ENCODE assay signal across 6 cellular contexts in the genomic region with DNA sequence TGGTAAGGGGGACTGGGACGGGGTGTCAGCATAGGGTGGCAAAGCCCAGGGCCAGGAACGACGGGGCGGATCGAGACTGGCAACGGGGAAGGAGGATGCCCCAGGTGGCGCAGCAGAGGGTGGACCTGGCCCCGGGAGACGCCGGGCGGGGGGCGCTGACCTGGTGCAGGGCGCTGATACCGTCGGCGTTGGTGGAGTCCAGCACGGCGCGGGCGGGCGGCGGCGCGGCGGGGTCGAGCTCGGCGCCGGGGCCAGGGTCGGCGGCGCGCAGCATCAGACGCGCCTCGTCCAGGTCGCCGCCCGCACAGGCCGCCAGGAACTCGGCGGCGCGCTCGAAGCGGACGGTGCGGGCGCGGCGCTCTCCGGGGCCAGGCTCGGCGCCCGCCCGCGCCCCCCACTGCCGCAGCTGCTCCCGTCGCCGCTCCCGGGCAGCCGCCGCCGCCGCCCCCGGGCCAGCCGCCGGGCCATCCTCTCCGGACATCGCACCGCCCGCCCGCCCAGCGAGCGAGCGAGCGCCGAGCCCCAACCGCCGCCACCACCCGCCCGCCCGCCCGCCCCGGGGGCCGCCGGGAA. TPM values are rescaled to one million over a fixed set of nuclear protein-coding genes. Genes with fewer than 3 reads are reported as not detected.
DNase-seq lines count a peak whose midpoint lies in the region; ATAC-seq and TF ChIP-seq lines count a peak whose summit lies in the region.

No MANE protein-coding gene starts in this region.

- H3K4me3 ChIP-seq in left lung, result peak overlapping the region; percentile 61 to 91

- POLR2A ChIA-PET in WTC11 (lab: Charles Lee), result interaction anchor here (1.1 to 1.9 kb wide), 4 partner anchors 11 to 23 kb away, joined by 3 to 7 read pairs (median 4); no protein-coding TSS in a partner anchor

- CTCF ChIA-PET in WTC11 (lab: Charles Lee), result interaction anchor here (0.5 to 4.3 kb wide), 18 partner anchors 16 to 677 kb away, joined by 3 to 28 read pairs (median 7); a partner anchor contains a TSS

- peak overlapping the region; percentile 100 for H3K4me3 Mint-ChIP-seq in activated naive CD4-positive, alpha-beta T cell treated with anti-CD3 and anti-CD28 coated beads, Interleukin-2, amount 50 U/mL, for 24 hours
- H3K4me3 Mint-ChIP-seq in WTC11, result peak overlapping the region; percentile 98

- TF ChIP-seq CTCF in WTC11 (IDR thresholded peaks at IDR 0.05) (no peak), left lung (IDR thresholded peaks at IDR 0.05) (no peak)

- ATAC-seq in WTC11, result no peak
- ATAC-seq in left lung, result no peak
- no peak for ATAC-seq in GM18861 (IDR thresholded peaks at IDR 0.05; ENCODE audit: unreplicated experiment)

- peaks cover 25% of the 10 kb centered on the region for H3K4me1 Mint-ChIP-seq in activated naive CD4-positive, alpha-beta T cell treated with anti-CD3 and anti-CD28 coated beads, Interleukin-2, amount 50 U/mL, for 24 hours
- H3K4me1 Mint-ChIP-seq in WTC11, result peaks cover 31% of the 10 kb centered on the region

- no peaks in the 10 kb centered on the region for H3K27me3 Mint-ChIP-seq in activated naive CD4-positive, alpha-beta T cell treated with anti-CD3 and anti-CD28 coated beads, Interleukin-2, amount 50 U/mL, for 24 hours
- H3K27me3 Mint-ChIP-seq in WTC11 (ENCODE audit: low read depth), result peaks cover 15% of the 10 kb centered on the region

- H3K9me3 Mint-ChIP-seq in activated naive CD4-positive, alpha-beta T cell treated with anti-CD3 and anti-CD28 coated beads, Interleukin-2, amount 50 U/mL, for 24 hours, result no peaks in the 10 kb centered on the region
- no peaks in the 10 kb centered on the region for H3K9me3 Mint-ChIP-seq in WTC11

- H3K27ac ChIP-seq in left lung, result peak overlapping the region; percentile 75 to 86

- peaks cover 0 to 2% of the 10 kb centered on the region in 2 donors for H3K27me3 ChIP-seq in left lung

- intact Hi-C loops in left lung (cut with DNase I), result no loop called here

- peaks cover 2% of the 10 kb centered on the region for H3K36me3 Mint-ChIP-seq in activated naive CD4-positive, alpha-beta T cell treated with anti-CD3 and anti-CD28 coated beads, Interleukin-2, amount 50 U/mL, for 24 hours
- H3K36me3 Mint-ChIP-seq in WTC11, result no peaks in the 10 kb centered on the region

- DNase-seq in activated naive CD4-positive, alpha-beta T cell treated with anti-CD3 and anti-CD28 coated beads, Interleukin-2, amount 50 U/mL, for 16 hours, result no peak
- DNase-seq in WTC11 (ENCODE audit: low spot score), result no peak
- DNase-seq in left lung, result no peak
- no peak for DNase-seq in A172 (ENCODE audit: low spot score)

- H3K27ac Mint-ChIP-seq in activated naive CD4-positive, alpha-beta T cell treated with anti-CD3 and anti-CD28 coated beads, Interleukin-2, amount 50 U/mL, for 24 hours, result peak overlapping the region; percentile 88
- H3K27ac Mint-ChIP-seq in WTC11, result peak overlapping the region; percentile 78; the same call in 1 of the 2 replicates

- H3K36me3 ChIP-seq in left lung, result peaks cover 0 to 9% of the 10 kb centered on the region in 2 donors

- peaks cover 21 to 52% of the 10 kb centered on the region in 2 donors for H3K4me1 ChIP-seq in left lung

- H3K9me3 ChIP-seq in left lung, result no peaks in the 10 kb centered on the region

TF ChIP-seq in WTC11, 78 proteins besides CTCF, POLR2A, EP300 and RAD21:
- TF ChIP-seq, protein P1, sequence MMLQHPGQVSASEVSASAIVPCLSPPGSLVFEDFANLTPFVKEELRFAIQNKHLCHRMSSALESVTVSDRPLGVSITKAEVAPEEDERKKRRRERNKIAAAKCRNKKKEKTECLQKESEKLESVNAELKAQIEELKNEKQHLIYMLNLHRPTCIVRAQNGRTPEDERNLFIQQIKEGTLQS (CRISPR knock-in tag; conservative IDR thresholded peaks at IDR 0.05), result no peak
- TF ChIP-seq, protein P2, sequence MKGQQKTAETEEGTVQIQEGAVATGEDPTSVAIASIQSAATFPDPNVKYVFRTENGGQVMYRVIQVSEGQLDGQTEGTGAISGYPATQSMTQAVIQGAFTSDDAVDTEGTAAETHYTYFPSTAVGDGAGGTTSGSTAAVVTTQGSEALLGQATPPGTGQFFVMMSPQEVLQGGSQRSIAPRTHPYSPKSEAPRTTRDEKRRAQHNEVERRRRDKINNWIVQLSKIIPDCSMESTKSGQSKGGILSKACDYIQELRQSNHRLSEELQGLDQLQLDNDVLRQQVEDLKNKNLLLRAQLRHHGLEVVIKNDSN (CRISPR knock-in tag; IDR thresholded peaks at IDR 0.05), result no peak
- TF ChIP-seq, protein P3, sequence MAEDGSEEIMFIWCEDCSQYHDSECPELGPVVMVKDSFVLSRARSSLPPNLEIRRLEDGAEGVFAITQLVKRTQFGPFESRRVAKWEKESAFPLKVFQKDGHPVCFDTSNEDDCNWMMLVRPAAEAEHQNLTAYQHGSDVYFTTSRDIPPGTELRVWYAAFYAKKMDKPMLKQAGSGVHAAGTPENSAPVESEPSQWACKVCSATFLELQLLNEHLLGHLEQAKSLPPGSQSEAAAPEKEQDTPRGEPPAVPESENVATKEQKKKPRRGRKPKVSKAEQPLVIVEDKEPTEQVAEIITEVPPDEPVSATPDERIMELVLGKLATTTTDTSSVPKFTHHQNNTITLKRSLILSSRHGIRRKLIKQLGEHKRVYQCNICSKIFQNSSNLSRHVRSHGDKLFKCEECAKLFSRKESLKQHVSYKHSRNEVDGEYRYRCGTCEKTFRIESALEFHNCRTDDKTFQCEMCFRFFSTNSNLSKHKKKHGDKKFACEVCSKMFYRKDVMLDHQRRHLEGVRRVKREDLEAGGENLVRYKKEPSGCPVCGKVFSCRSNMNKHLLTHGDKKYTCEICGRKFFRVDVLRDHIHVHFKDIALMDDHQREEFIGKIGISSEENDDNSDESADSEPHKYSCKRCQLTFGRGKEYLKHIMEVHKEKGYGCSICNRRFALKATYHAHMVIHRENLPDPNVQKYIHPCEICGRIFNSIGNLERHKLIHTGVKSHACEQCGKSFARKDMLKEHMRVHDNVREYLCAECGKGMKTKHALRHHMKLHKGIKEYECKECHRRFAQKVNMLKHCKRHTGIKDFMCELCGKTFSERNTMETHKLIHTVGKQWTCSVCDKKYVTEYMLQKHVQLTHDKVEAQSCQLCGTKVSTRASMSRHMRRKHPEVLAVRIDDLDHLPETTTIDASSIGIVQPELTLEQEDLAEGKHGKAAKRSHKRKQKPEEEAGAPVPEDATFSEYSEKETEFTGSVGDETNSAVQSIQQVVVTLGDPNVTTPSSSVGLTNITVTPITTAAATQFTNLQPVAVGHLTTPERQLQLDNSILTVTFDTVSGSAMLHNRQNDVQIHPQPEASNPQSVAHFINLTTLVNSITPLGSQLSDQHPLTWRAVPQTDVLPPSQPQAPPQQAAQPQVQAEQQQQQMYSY (CRISPR knock-in tag; IDR thresholded peaks at IDR 0.05), result no peak
- no peak for TF ChIP-seq JUN (CRISPR knock-in tag; IDR thresholded peaks at IDR 0.05)

RNA-seq across cellular contexts. Expression of a gene that starts 0.3 kb away (rescaled TPM):
- total RNA-seq in WTC11 (2021), result 88.4 to 99.3 TPM (median 92.3 TPM) in 3 replicates
- 100 to 1,000 TPM in 1 of 2 donors, 10 to 100 TPM in 1; 93.2 to 113 TPM for total RNA-seq in left lung
- total RNA-seq in A172 (2014; rRNA removed; shearing (Covaris generic)), result 85.7 and 87.4 TPM in 2 replicates

RNA-seq across cellular contexts. Expression of a gene that starts 31.9 kb away (rescaled TPM):
- total RNA-seq in WTC11 (2021), result 50.6 to 127 TPM (median 108 TPM) in 3 replicates
- 1 to 10 TPM in 1 of 2 donors, not detected in 1; 1.6 TPM for total RNA-seq in left lung
- 467 and 500 TPM in 2 replicates for total RNA-seq in A172 (2014; rRNA removed; shearing (Covaris generic))

RNA-seq across cellular contexts. Expression of a gene that starts 40.4 kb away (rescaled TPM):
- 15.0 to 36.7 TPM (median 34.0 TPM) in 3 replicates for total RNA-seq in WTC11 (2021)
- total RNA-seq in left lung, result 1 to 10 TPM; 1.2 to 1.6 TPM
- total RNA-seq in A172 (2014; rRNA removed; shearing (Covaris generic)), result 0.77 TPM in 1 of 2 replicates, not detected in the other

RNA-seq across cellular contexts. Expression of a gene that starts 41.5 kb away (rescaled TPM):
- total RNA-seq in WTC11 (2021) (38.9 to 43.8 TPM (median 42.8 TPM) in 3 replicates), left lung (10 to 100 TPM; 21.2 to 37.5 TPM)
- total RNA-seq in A172 (2014; rRNA removed; shearing (Covaris generic)), result 4.0 and 9.8 TPM in 2 replicates

RNA-seq across cellular contexts. Expression of a gene that starts 49.3 kb away (rescaled TPM):
- total RNA-seq in WTC11 (2021) (4.0 to 5.9 TPM (median 5.6 TPM) in 3 replicates), left lung (10 to 100 TPM in 1 of 2 donors, under 1 TPM in 1; 0.76 to 11.0 TPM)
- 10.6 and 15.6 TPM in 2 replicates for total RNA-seq in A172 (2014; rRNA removed; shearing (Covaris generic))

Comparison
In these comparisons a context has a peak if more than half of its experiments do, and no peak if none do; other contexts are left out.
1. RNA of a gene that starts 31.9 kb away (total RNA-seq): 467 to 500 TPM in A172 and 50.6 to 127 TPM in WTC11; 1.6 TPM in left lung; every median in the first group is over 10 times any median in the second.